In genomic region chr19:16161848-16162247, GRCh38 we compare ENCODE assay signal across 10 cellular contexts. TPM values are rescaled to one million over a fixed set of nuclear protein-coding genes. Genes with fewer than 3 reads are reported as not detected.
A peak's percentile ranks its signal among the peaks of the same experiment; 100 is the strongest.
DNase-seq lines count a peak whose midpoint lies in the region; ATAC-seq, FAIRE-seq and TF ChIP-seq lines count a peak whose summit lies in the region.
"Had no signal": no experiment of that assay in that cellular context is flagged by ENCODE, and none has a peak within 500 bp of the region (broad histone marks: within the 10 kb centered on the region; RNA-seq: fewer than 3 reads in every experiment).

No MANE protein-coding gene starts in this region.

- no peak for TF ChIP-seq POLR2A in endothelial cell of umbilical vein (IDR thresholded peaks at IDR 0.05; ENCODE audit: low read depth, low read length)

- POLR2A ChIA-PET in Panc1 (lab: Charles Lee) (interaction anchor here (0.6 to 0.7 kb wide), 2 partner anchors 802 to 1544 kb away, joined by 3 read pairs; no protein-coding TSS in a partner anchor), endothelial cell of umbilical vein (lab: Charles Lee) (interaction anchor here (0.8 kb wide), 1 partner anchor 707 kb away, joined by 6 read pairs; no protein-coding TSS in a partner anchor)

- no peak overlapping the region for H3K27ac ChIP-seq in Panc1 (ENCODE audit: low read length)
- H3K27ac ChIP-seq in endothelial cell of umbilical vein (ENCODE audit: insufficient read depth, low read depth, low read length): no peak overlapping the region

- no peaks in the 10 kb centered on the region for H3K27me3 ChIP-seq in Panc1 (ENCODE audit: control insufficient read depth, insufficient read depth, low read length)
- H3K27me3 ChIP-seq in endothelial cell of umbilical vein (ENCODE audit: control insufficient read depth in 2 of 2, insufficient read depth in 2 of 2, low read length in 2 of 2): no peaks in the 10 kb centered on the region

- no peak for DNase-seq in natural killer cell treated with Interleukin-12 subunit alpha and Interleukin-12 subunit beta and Interleukin-15 and Interleukin-18, amount 100 ng/mL, for 72 hours (ENCODE audit: low spot score)
- no peak for DNase-seq in natural killer cell
- peak; percentile 54 for DNase-seq in Panc1 (ENCODE audit: low read depth, low spot score)
- peak; percentile 38 for DNase-seq in endothelial cell of umbilical vein (ENCODE audit: low read depth, low spot score)
- peak; percentile 59 for DNase-seq in stimulated activated CD8-positive, alpha-beta memory T cell treated with anti-CD3 and anti-CD28 coated beads, Interleukin-4, amount 100 ng/mL, for 48 hours
- no peak for DNase-seq in kidney glomerular epithelial cell (lab: John Stamatoyannopoulos, UW)
- DNase-seq: CD8-positive, alpha-beta memory T cell; NCI-H774 had no signal

- H3K4me1 ChIP-seq in Panc1 (ENCODE audit: control insufficient read depth, insufficient read depth, low read length): peaks cover 2% of the 10 kb centered on the region; the same call in 1 of the 2 replicates
- peaks cover 11% of the 10 kb centered on the region for H3K4me1 ChIP-seq in endothelial cell of umbilical vein (ENCODE audit: control insufficient read depth, extremely low read depth, insufficient read depth, low read length)

- dilution Hi-C loops in endothelial cell of umbilical vein (cut with MboI; ENCODE audit: extremely low pct_ligation_motif_present, low sequenced_read_pairs): no loop called here

- H3K9me1 ChIP-seq in endothelial cell of umbilical vein (replicated peaks; ENCODE audit: control insufficient read depth, extremely low read depth, insufficient read depth, low read length): no peaks in the 10 kb centered on the region

- peaks cover 9 to 18% of the 10 kb centered on the region in 2 donors for H3K4me1 Mint-ChIP-seq in natural killer cell treated with Interleukin-12 subunit alpha and Interleukin-12 subunit beta and Interleukin-15 and Interleukin-18, amount 100 ng/mL, for 72 hours (ENCODE audit: low read depth in 2 of 2)
- peaks cover 9 to 10% of the 10 kb centered on the region in 2 donors for H3K4me1 Mint-ChIP-seq in natural killer cell

- ATAC-seq in natural killer cell treated with Interleukin-12 subunit alpha and Interleukin-12 subunit beta and Interleukin-15 and Interleukin-18, amount 100 ng/mL, for 72 hours: no peak
- ATAC-seq in natural killer cell: no peak
- peak; percentile 55; the same call in 1 of the 2 replicates for ATAC-seq in Panc1
- no peak for ATAC-seq in HG03159 (IDR thresholded peaks at IDR 0.05; ENCODE audit: unreplicated experiment)
- no peak for ATAC-seq in HG03175 (IDR thresholded peaks at IDR 0.05; ENCODE audit: unreplicated experiment)

- no peak overlapping the region for H3K9ac ChIP-seq in endothelial cell of umbilical vein (replicated peaks; ENCODE audit: extremely low read depth, insufficient read depth, low read length)

- H3K4me2 ChIP-seq in endothelial cell of umbilical vein (ENCODE audit: insufficient read depth, low read length): no peak overlapping the region

- H3K4me3 Mint-ChIP-seq in natural killer cell treated with Interleukin-12 subunit alpha and Interleukin-12 subunit beta and Interleukin-15 and Interleukin-18, amount 100 ng/mL, for 72 hours: no peak overlapping the region
- H3K4me3 Mint-ChIP-seq in natural killer cell: no peak overlapping the region
- H3K4me3 Mint-ChIP-seq: CD8-positive, alpha-beta memory T cell had no signal

- H2AFZ ChIP-seq in endothelial cell of umbilical vein (ENCODE audit: low read depth, low read length): no peak overlapping the region

- TF ChIP-seq CTCF in natural killer cell (IDR thresholded peaks at IDR 0.05): no peak
- no peak for TF ChIP-seq CTCF in Panc1 (IDR thresholded peaks at IDR 0.05)
- TF ChIP-seq CTCF in endothelial cell of umbilical vein (IDR thresholded peaks at IDR 0.05; ENCODE audit: extremely low read depth in 1 of 2, insufficient read depth in 1 of 2, low read depth in 1 of 2, low read length in 2 of 2): no peak

- H3K36me3 ChIP-seq in Panc1 (ENCODE audit: control insufficient read depth, insufficient read depth, low read length) (no peaks in the 10 kb centered on the region), endothelial cell of umbilical vein (ENCODE audit: control insufficient read depth in 2 of 2, extremely low read depth in 1 of 2, insufficient read depth in 2 of 2, low read length in 2 of 2) (no peaks in the 10 kb centered on the region)

- FAIRE-seq in endothelial cell of umbilical vein (lab: Jason Lieb, UNC): peak; percentile 89

- H3K9me3 Mint-ChIP-seq in natural killer cell treated with Interleukin-12 subunit alpha and Interleukin-12 subunit beta and Interleukin-15 and Interleukin-18, amount 100 ng/mL, for 72 hours: no peaks in the 10 kb centered on the region
- H3K9me3 Mint-ChIP-seq in natural killer cell: no peaks in the 10 kb centered on the region
- H3K9me3 Mint-ChIP-seq: CD8-positive, alpha-beta memory T cell had no signal

- H4K20me1 ChIP-seq in endothelial cell of umbilical vein (replicated peaks; ENCODE audit: control insufficient read depth, extremely low read depth, insufficient read depth, low read length): no peaks in the 10 kb centered on the region

- in situ Hi-C loops in Panc1 (cut with HindIII; ENCODE audit: low pct_unique_long_range_greater_than_20kb, low sequenced_read_pairs): no loop called here

- intact Hi-C loops in natural killer cell (cut with micrococcal nuclease) (no loop called here), Panc1 (cut with micrococcal nuclease; ENCODE audit: unreplicated experiment) (no loop called here), endothelial cell of umbilical vein (cut with micrococcal nuclease) (no loop called here)

- no peak overlapping the region for H3K4me3 ChIP-seq in Panc1 (ENCODE audit: low read depth in 2 of 2, low read length in 2 of 2)
- no peak overlapping the region for H3K4me3 ChIP-seq in endothelial cell of umbilical vein (replicated peaks in 1 of 3; ENCODE audit: insufficient read depth in 1 of 3, low read depth in 1 of 3, low read length in 3 of 3)

- no peaks in the 10 kb centered on the region for H3K79me2 ChIP-seq in endothelial cell of umbilical vein (ENCODE audit: control insufficient read depth, insufficient read depth, low read length)

- no peaks in the 10 kb centered on the region for H3K27me3 Mint-ChIP-seq in natural killer cell treated with Interleukin-12 subunit alpha and Interleukin-12 subunit beta and Interleukin-15 and Interleukin-18, amount 100 ng/mL, for 72 hours
- H3K27me3 Mint-ChIP-seq in natural killer cell (ENCODE audit: low read depth in 2 of 2): no peaks in the 10 kb centered on the region
- H3K27me3 Mint-ChIP-seq: CD8-positive, alpha-beta memory T cell had no signal

- peak overlapping the region; percentile 68 to 72 for H3K27ac Mint-ChIP-seq in natural killer cell treated with Interleukin-12 subunit alpha and Interleukin-12 subunit beta and Interleukin-15 and Interleukin-18, amount 100 ng/mL, for 72 hours
- H3K27ac Mint-ChIP-seq in natural killer cell: no peak overlapping the region

- H3K9me3 ChIP-seq in Panc1 (ENCODE audit: control insufficient read depth, insufficient read depth, low read depth, low read length) (no peaks in the 10 kb centered on the region), endothelial cell of umbilical vein (replicated peaks; ENCODE audit: control insufficient read depth, insufficient read depth, low read length) (no peaks in the 10 kb centered on the region)

- BruUV-seq in Panc1 (replicated peaks; lab: Mats Ljungman, UMichigan): no TSS peak
- BruUV-seq in endothelial cell of umbilical vein (replicated peaks; lab: Mats Ljungman, UMichigan): no TSS peak

- peaks cover 3% of the 10 kb centered on the region for H3K36me3 Mint-ChIP-seq in natural killer cell treated with Interleukin-12 subunit alpha and Interleukin-12 subunit beta and Interleukin-15 and Interleukin-18, amount 100 ng/mL, for 72 hours
- no peaks in the 10 kb centered on the region for H3K36me3 Mint-ChIP-seq in natural killer cell

- CTCF ChIA-PET in Panc1 (lab: Charles Lee) (no interaction called here), endothelial cell of umbilical vein (lab: Charles Lee) (interaction anchor here (0.7 kb wide), 1 partner anchor 1596 kb away, joined by 4 read pairs; no protein-coding TSS in a partner anchor)

RNA-seq across cellular contexts. Expression of gene CIB3, which starts 11.5 kb away (rescaled TPM):
- total RNA-seq in natural killer cell treated with Interleukin-12 subunit alpha and Interleukin-12 subunit beta and Interleukin-15 and Interleukin-18, amount 100 ng/mL, for 72 hours: 1 to 10 TPM in 1 of 2 donors, not detected in 1; 1.4 TPM
- not detected for total RNA-seq in natural killer cell
- total RNA-seq in Panc1 (2021; ENCODE audit: unreplicated experiment): not detected
- not detected for polyA plus RNA-seq in Panc1 (2012; ENCODE audit: insufficient read length)
- not detected in 2 replicates for total RNA-seq in endothelial cell of umbilical vein
- not detected in 2 replicates for polyA plus RNA-seq in endothelial cell of umbilical vein
- polyA plus RNA-seq in endothelial cell of umbilical vein (2011; cell fraction: cytosol; rRNA removed): not detected in 2 replicates
- not detected in 2 replicates for polyA plus RNA-seq in endothelial cell of umbilical vein (2011; cell fraction: nucleus; rRNA removed)
- not detected in 2 replicates for polyA plus RNA-seq in endothelial cell of umbilical vein (2012)
- not detected in 2 replicates for polyA minus RNA-seq in endothelial cell of umbilical vein
- polyA minus RNA-seq in endothelial cell of umbilical vein (2011; cell fraction: cytosol; rRNA and poly(A)+ RNA removed): not detected
- polyA minus RNA-seq in endothelial cell of umbilical vein (2011; cell fraction: nucleus; rRNA and poly(A)+ RNA removed): not detected in 2 replicates
- total RNA-seq: CD8-positive, alpha-beta memory T cell had no signal
- polyA plus RNA-seq: CD8-positive, alpha-beta memory T cell had no signal

RNA-seq across cellular contexts. Expression of gene HSH2D, which starts 18.4 kb away (rescaled TPM):
- total RNA-seq in natural killer cell treated with Interleukin-12 subunit alpha and Interleukin-12 subunit beta and Interleukin-15 and Interleukin-18, amount 100 ng/mL, for 72 hours: 100 to 1,000 TPM; 135 to 188 TPM
- total RNA-seq in natural killer cell: 100 to 1,000 TPM; 203 to 319 (median 278) TPM
- total RNA-seq in Panc1 (2021; ENCODE audit: unreplicated experiment): not detected
- polyA plus RNA-seq in Panc1 (2012; ENCODE audit: insufficient read length): not detected
- total RNA-seq in endothelial cell of umbilical vein: not detected in 2 replicates
- not detected in 2 replicates for polyA plus RNA-seq in endothelial cell of umbilical vein
- not detected in 2 replicates for polyA plus RNA-seq in endothelial cell of umbilical vein (2011; cell fraction: cytosol; rRNA removed)
- polyA plus RNA-seq in endothelial cell of umbilical vein (2011; cell fraction: nucleus; rRNA removed): 0.20 TPM in 1 of 2 replicates, not detected in the other
- not detected in 2 replicates for polyA plus RNA-seq in endothelial cell of umbilical vein (2012)
- polyA minus RNA-seq in endothelial cell of umbilical vein: not detected in 2 replicates
- 1.8 TPM for polyA minus RNA-seq in endothelial cell of umbilical vein (2011; cell fraction: cytosol; rRNA and poly(A)+ RNA removed)
- not detected in 2 replicates for polyA minus RNA-seq in endothelial cell of umbilical vein (2011; cell fraction: nucleus; rRNA and poly(A)+ RNA removed)

RNA-seq across cellular contexts. Expression of gene FAM32A, which starts 23.4 kb away (rescaled TPM):
- total RNA-seq in natural killer cell treated with Interleukin-12 subunit alpha and Interleukin-12 subunit beta and Interleukin-15 and Interleukin-18, amount 100 ng/mL, for 72 hours: 10 to 100 TPM; 46.7 to 60.8 TPM
- total RNA-seq in natural killer cell (10 to 100 TPM; 46.3 to 69.3 (median 63.3) TPM), Panc1 (2021; ENCODE audit: unreplicated experiment) (44.6 TPM), endothelial cell of umbilical vein (76.3 and 82.8 TPM in 2 replicates)
- 57.8 TPM for polyA plus RNA-seq in Panc1 (2012; ENCODE audit: insufficient read length)
- polyA plus RNA-seq in endothelial cell of umbilical vein: 107 and 130 TPM in 2 replicates
- polyA plus RNA-seq in endothelial cell of umbilical vein (2011; cell fraction: cytosol; rRNA removed): 152 and 160 TPM in 2 replicates
- 81.6 and 86.8 TPM in 2 replicates for polyA plus RNA-seq in endothelial cell of umbilical vein (2011; cell fraction: nucleus; rRNA removed)
- polyA plus RNA-seq in endothelial cell of umbilical vein (2012): 112 and 123 TPM in 2 replicates
- polyA minus RNA-seq in endothelial cell of umbilical vein: 56.6 and 57.3 TPM in 2 replicates
- polyA minus RNA-seq in endothelial cell of umbilical vein (2011; cell fraction: cytosol; rRNA and poly(A)+ RNA removed): 35.3 TPM
- 18.3 and 20.8 TPM in 2 replicates for polyA minus RNA-seq in endothelial cell of umbilical vein (2011; cell fraction: nucleus; rRNA and poly(A)+ RNA removed)

RNA-seq across cellular contexts. Expression of gene AP1M1, which starts 35.9 kb away (rescaled TPM):
- 100 to 1,000 TPM; 115 to 145 TPM for total RNA-seq in natural killer cell treated with Interleukin-12 subunit alpha and Interleukin-12 subunit beta and Interleukin-15 and Interleukin-18, amount 100 ng/mL, for 72 hours
- total RNA-seq in natural killer cell: 100 to 1,000 TPM in 2 of 3 donors, 10 to 100 TPM in 1; 99.0 to 124 (median 100) TPM
- 88.7 TPM for total RNA-seq in Panc1 (2021; ENCODE audit: unreplicated experiment)
- polyA plus RNA-seq in Panc1 (2012; ENCODE audit: insufficient read length): 122 TPM
- total RNA-seq in endothelial cell of umbilical vein: 114 and 129 TPM in 2 replicates
- 99.3 and 110 TPM in 2 replicates for polyA plus RNA-seq in endothelial cell of umbilical vein
- polyA plus RNA-seq in endothelial cell of umbilical vein (2011; cell fraction: cytosol; rRNA removed): 93.9 and 94.1 TPM in 2 replicates
- 109 and 124 TPM in 2 replicates for polyA plus RNA-seq in endothelial cell of umbilical vein (2011; cell fraction: nucleus; rRNA removed)
- 109 and 110 TPM in 2 replicates for polyA plus RNA-seq in endothelial cell of umbilical vein (2012)
- 95.0 and 112 TPM in 2 replicates for polyA minus RNA-seq in endothelial cell of umbilical vein
- polyA minus RNA-seq in endothelial cell of umbilical vein (2011; cell fraction: cytosol; rRNA and poly(A)+ RNA removed): 43.0 TPM
- polyA minus RNA-seq in endothelial cell of umbilical vein (2011; cell fraction: nucleus; rRNA and poly(A)+ RNA removed): 61.8 and 77.6 TPM in 2 replicates

RNA-seq across cellular contexts. Expression of gene RAB8A, which starts 50.2 kb away (rescaled TPM):
- 100 to 1,000 TPM; 166 to 260 TPM for total RNA-seq in natural killer cell treated with Interleukin-12 subunit alpha and Interleukin-12 subunit beta and Interleukin-15 and Interleukin-18, amount 100 ng/mL, for 72 hours
- total RNA-seq in natural killer cell (100 to 1,000 TPM; 137 to 161 (median 149) TPM), Panc1 (2021; ENCODE audit: unreplicated experiment) (75.8 TPM), endothelial cell of umbilical vein (98.9 and 107 TPM in 2 replicates)
- polyA plus RNA-seq in Panc1 (2012; ENCODE audit: insufficient read length): 61.5 TPM
- polyA plus RNA-seq in endothelial cell of umbilical vein: 62.1 and 81.5 TPM in 2 replicates
- 82.7 and 92.5 TPM in 2 replicates for polyA plus RNA-seq in endothelial cell of umbilical vein (2011; cell fraction: cytosol; rRNA removed)
- polyA plus RNA-seq in endothelial cell of umbilical vein (2011; cell fraction: nucleus; rRNA removed): 40.7 and 44.4 TPM in 2 replicates
- polyA plus RNA-seq in endothelial cell of umbilical vein (2012): 97.1 and 112 TPM in 2 replicates
- 128 and 129 TPM in 2 replicates for polyA minus RNA-seq in endothelial cell of umbilical vein
- 108 TPM for polyA minus RNA-seq in endothelial cell of umbilical vein (2011; cell fraction: cytosol; rRNA and poly(A)+ RNA removed)
- 36.2 and 41.4 TPM in 2 replicates for polyA minus RNA-seq in endothelial cell of umbilical vein (2011; cell fraction: nucleus; rRNA and poly(A)+ RNA removed)

Comparison
In these comparisons a context has a peak if more than half of its experiments do, and no peak if none do; other contexts are left out.
1. H3K27ac Mint-ChIP-seq: peak in natural killer cell treated with Interleukin-12 subunit alpha and Interleukin-12 subunit beta and Interleukin-15 and Interleukin-18, amount 100 ng/mL, for 72 hours (2 of 2); none in natural killer cell (0 of 2).
2. DNase-seq: peak in Panc1 (single experiment), endothelial cell of umbilical vein (single experiment) and stimulated activated CD8-positive, alpha-beta memory T cell treated with anti-CD3 and anti-CD28 coated beads, Interleukin-4, amount 100 ng/mL, for 48 hours (single experiment); none in natural killer cell treated with Interleukin-12 subunit alpha and Interleukin-12 subunit beta and Interleukin-15 and Interleukin-18, amount 100 ng/mL, for 72 hours (single experiment), natural killer cell (single experiment) and kidney glomerular epithelial cell (single experiment).
3. RNA of gene HSH2D, which starts 18.4 kb away (total RNA-seq): 203 to 319 TPM in natural killer cell and 135 to 188 TPM in natural killer cell treated with Interleukin-12 subunit alpha and Interleukin-12 subunit beta and Interleukin-15 and Interleukin-18, amount 100 ng/mL, for 72 hours; not detected in Panc1 (single experiment) and not detected in endothelial cell of umbilical vein; every median in the first group is over 100 times any median in the second.